In genomic region chr10:75018873-75019272, GRCh38 we compare ENCODE assay signal across 17 cellular contexts.
A peak's percentile ranks its signal among the peaks of the same experiment; 100 is the strongest.
DNase-seq lines count a peak whose midpoint lies in the region; ATAC-seq and TF ChIP-seq lines count a peak whose summit lies in the region.
"Had no signal": no experiment of that assay in that cellular context is flagged by ENCODE, and none has a peak within 500 bp of the region (broad histone marks: within the 10 kb centered on the region; RNA-seq: fewer than 3 reads in every experiment).

No MANE protein-coding gene starts in this region.

- H3K27me3 ChIP-seq in brain microvascular endothelial cell (replicated peaks) = no peaks in the 10 kb centered on the region
- H3K27me3 ChIP-seq: esophagus muscularis mucosa, upper lobe of left lung had no signal

- H3K4me3 Mint-ChIP-seq in activated T-cell treated with anti-CD3 and anti-CD28 coated beads, Interleukin-2, amount 50 U/mL, for 24 hours = peak overlapping the region; percentile 65
- no peak overlapping the region for H3K4me3 Mint-ChIP-seq in activated T-cell treated with anti-CD3 and anti-CD28 coated beads, Interleukin-2, amount 50 U/mL, for 72 hours
- H3K4me3 Mint-ChIP-seq in naive thymus-derived CD8-positive, alpha-beta T cell = no peak overlapping the region
- no peak overlapping the region for H3K4me3 Mint-ChIP-seq in HFFc6
- H3K4me3 Mint-ChIP-seq: activated CD4-positive, alpha-beta T cell treated with anti-CD3 and anti-CD28 coated beads, Interleukin-2, amount 10 ng/mL, durations not matched to agents 24 days and 14 days; activated naive CD8-positive, alpha-beta T cell; CD8-positive, alpha-beta T cell had no signal

- no peak for ATAC-seq in activated T-cell treated with anti-CD3 and anti-CD28 coated beads, Interleukin-2, amount 50 U/mL, for 72 hours (replicated peaks in 1 of 2)
- no peak for ATAC-seq in naive thymus-derived CD8-positive, alpha-beta T cell

- no peaks in the 10 kb centered on the region for H3K9me3 Mint-ChIP-seq in activated T-cell treated with anti-CD3 and anti-CD28 coated beads, Interleukin-2, amount 50 U/mL, for 24 hours
- H3K9me3 Mint-ChIP-seq in activated T-cell treated with anti-CD3 and anti-CD28 coated beads, Interleukin-2, amount 50 U/mL, for 72 hours = no peaks in the 10 kb centered on the region
- H3K9me3 Mint-ChIP-seq in naive thymus-derived CD8-positive, alpha-beta T cell = no peaks in the 10 kb centered on the region
- no peaks in the 10 kb centered on the region for H3K9me3 Mint-ChIP-seq in HFFc6
- H3K9me3 Mint-ChIP-seq: activated CD4-positive, alpha-beta T cell treated with anti-CD3 and anti-CD28 coated beads, Interleukin-2, amount 10 ng/mL, durations not matched to agents 24 days and 14 days; CD8-positive, alpha-beta T cell had no signal

- no peak overlapping the region for H3K4me3 ChIP-seq in brain microvascular endothelial cell (ENCODE audit: low read depth, low read length)
- H3K4me3 ChIP-seq: A549, esophagus muscularis mucosa, SK-N-MC, upper lobe of left lung had no signal

- H3K36me3 ChIP-seq in brain microvascular endothelial cell (replicated peaks) = peaks cover 8% of the 10 kb centered on the region

- POLR2A ChIA-PET in naive thymus-derived CD8-positive, alpha-beta T cell (lab: Charles Lee) = no interaction called here

- no peaks in the 10 kb centered on the region for H3K27me3 Mint-ChIP-seq in activated T-cell treated with anti-CD3 and anti-CD28 coated beads, Interleukin-2, amount 50 U/mL, for 24 hours
- H3K27me3 Mint-ChIP-seq in activated T-cell treated with anti-CD3 and anti-CD28 coated beads, Interleukin-2, amount 50 U/mL, for 72 hours (ENCODE audit: low read depth) = no peaks in the 10 kb centered on the region
- no peaks in the 10 kb centered on the region for H3K27me3 Mint-ChIP-seq in naive thymus-derived CD8-positive, alpha-beta T cell
- peaks cover 2% of the 10 kb centered on the region for H3K27me3 Mint-ChIP-seq in HFFc6 (ENCODE audit: insufficient read depth)
- H3K27me3 Mint-ChIP-seq: activated CD4-positive, alpha-beta T cell treated with anti-CD3 and anti-CD28 coated beads, Interleukin-2, amount 10 ng/mL, durations not matched to agents 24 days and 14 days; activated naive CD8-positive, alpha-beta T cell had no signal

- no peak for DNase-seq in activated T-cell treated with anti-CD3 and anti-CD28 coated beads, Interleukin-2, amount 50 U/mL, for 24 hours
- DNase-seq in activated T-cell treated with anti-CD3 and anti-CD28 coated beads, Interleukin-2, amount 50 U/mL, for 72 hours = no peak
- DNase-seq in NCI-H69 (lab: John Stamatoyannopoulos, UW) = peak; percentile 78
- peak; percentile 20 for DNase-seq in putamen (ENCODE audit: low spot score)
- DNase-seq in naive thymus-derived CD8-positive, alpha-beta T cell = no peak
- DNase-seq in brain microvascular endothelial cell = no peak
- no peak for DNase-seq in HFFc6
- DNase-seq: H7; stimulated activated naive CD4-positive, alpha-beta T cell treated with Interleukin-2 at 50 U/mL for 16 hours; upper lobe of left lung had no signal

- peaks cover 42% of the 10 kb centered on the region for H3K36me3 Mint-ChIP-seq in activated T-cell treated with anti-CD3 and anti-CD28 coated beads, Interleukin-2, amount 50 U/mL, for 24 hours (ENCODE audit: low read depth)
- peaks cover 0 to 10% of the 10 kb centered on the region in 2 donors for H3K36me3 Mint-ChIP-seq in activated T-cell treated with anti-CD3 and anti-CD28 coated beads, Interleukin-2, amount 50 U/mL, for 72 hours (ENCODE audit: insufficient read depth in 2 of 2)
- peaks cover 4 to 57% (median 8%) of the 10 kb centered on the region in 3 donors for H3K36me3 Mint-ChIP-seq in naive thymus-derived CD8-positive, alpha-beta T cell
- peaks cover 8% of the 10 kb centered on the region for H3K36me3 Mint-ChIP-seq in HFFc6 (ENCODE audit: low read depth)

- in situ Hi-C loops in brain microvascular endothelial cell (cut with HindIII; ENCODE audit: low pct_ligation_motif_present, low sequenced_read_pairs) = no loop called here

- H3K4me1 Mint-ChIP-seq in activated T-cell treated with anti-CD3 and anti-CD28 coated beads, Interleukin-2, amount 50 U/mL, for 24 hours (ENCODE audit: low read depth) = peaks cover 61% of the 10 kb centered on the region
- peaks cover 24% of the 10 kb centered on the region for H3K4me1 Mint-ChIP-seq in activated T-cell treated with anti-CD3 and anti-CD28 coated beads, Interleukin-2, amount 50 U/mL, for 72 hours (ENCODE audit: low read depth)
- peaks cover 11 to 38% (median 29%) of the 10 kb centered on the region in 4 donors for H3K4me1 Mint-ChIP-seq in naive thymus-derived CD8-positive, alpha-beta T cell
- peaks cover 17% of the 10 kb centered on the region for H3K4me1 Mint-ChIP-seq in HFFc6 (ENCODE audit: low read depth)

- TF ChIP-seq CTCF in brain microvascular endothelial cell (IDR thresholded peaks at IDR 0.05; ENCODE audit: low read depth, low read length, missing control alignments) (no peak), HFFc6 (IDR thresholded peaks at IDR 0.05) (no peak)

- peak overlapping the region; percentile 13 for H3K27ac ChIP-seq in cingulate gyrus (ENCODE audit: low read depth, low read length)
- no peak overlapping the region for H3K27ac ChIP-seq in brain microvascular endothelial cell
- H3K27ac ChIP-seq: A549, esophagus muscularis mucosa, SK-N-MC, upper lobe of left lung had no signal

- H3K27ac Mint-ChIP-seq in activated T-cell treated with anti-CD3 and anti-CD28 coated beads, Interleukin-2, amount 50 U/mL, for 24 hours = peak overlapping the region; percentile 91
- H3K27ac Mint-ChIP-seq in activated T-cell treated with anti-CD3 and anti-CD28 coated beads, Interleukin-2, amount 50 U/mL, for 72 hours = no peak overlapping the region
- peak overlapping the region in 3 of 10 donors; percentile 11 to 68 (median 47) for H3K27ac Mint-ChIP-seq in naive thymus-derived CD8-positive, alpha-beta T cell
- H3K27ac Mint-ChIP-seq in HFFc6 = no peak overlapping the region
- H3K27ac Mint-ChIP-seq: activated CD4-positive, alpha-beta T cell treated with anti-CD3 and anti-CD28 coated beads, Interleukin-2, amount 10 ng/mL, durations not matched to agents 24 days and 14 days; activated naive CD8-positive, alpha-beta T cell; CD8-positive, alpha-beta T cell had no signal

Comparison
In these comparisons a context has a peak if more than half of its experiments do, and no peak if none do; other contexts are left out.
1. DNase-seq: peak in NCI-H69 (single experiment) and putamen (single experiment); none in activated T-cell treated with anti-CD3 and anti-CD28 coated beads, Interleukin-2, amount 50 U/mL, for 24 hours (single experiment), activated T-cell treated with anti-CD3 and anti-CD28 coated beads, Interleukin-2, amount 50 U/mL, for 72 hours (0 of 2), naive thymus-derived CD8-positive, alpha-beta T cell (0 of 10), brain microvascular endothelial cell (single experiment) and HFFc6 (single experiment).